In the genomic region with DNA sequence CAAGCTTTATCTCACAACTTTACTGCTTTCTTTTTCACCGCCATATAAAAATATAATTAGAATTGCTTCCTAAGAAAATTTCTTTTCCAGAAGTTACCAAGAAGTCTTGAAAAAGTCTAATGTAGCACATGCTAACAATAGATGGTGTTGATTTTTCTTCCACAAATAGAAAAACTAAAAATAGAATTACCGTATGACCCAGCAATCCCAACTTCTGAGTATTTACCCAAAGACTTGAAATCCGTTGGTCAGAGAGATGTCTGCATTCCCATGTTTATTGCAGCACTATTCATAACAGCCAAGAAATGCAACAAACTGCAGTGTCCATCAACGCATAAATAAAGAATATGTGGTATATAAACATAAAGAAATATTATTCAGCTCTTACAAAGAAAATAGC, we compare ENCODE assay signal across 29 cellular contexts. TPM values are rescaled to one million over a fixed set of nuclear protein-coding genes. Genes with fewer than 3 reads are reported as not detected.
DNase-seq lines count a peak whose midpoint lies in the region; TF ChIP-seq lines count a peak whose summit lies in the region.
"Had no signal": no experiment of that assay in that cellular context is flagged by ENCODE, and none has a peak within 500 bp of the region (broad histone marks: within the 10 kb centered on the region; RNA-seq: fewer than 3 reads in every experiment).

No MANE protein-coding gene starts in this region.

- H3K4me1 ChIP-seq in ascending aorta (peaks cover 3 to 10% of the 10 kb centered on the region in 2 donors), testis (no peaks in the 10 kb centered on the region)
- H3K4me1 ChIP-seq in CD8-positive, alpha-beta memory T cell (ENCODE audit: insufficient read depth, low read length) = no peaks in the 10 kb centered on the region
- H3K4me1 ChIP-seq: Caco-2, SJCRH30 had no signal

- 74 to 75% methylated on average over 4 of the region's 4 CpGs for WGBS in testis, 2 donors

- no peaks in the 10 kb centered on the region for H3K4me1 Mint-ChIP-seq in CD8-positive, alpha-beta memory T cell
- H3K4me1 Mint-ChIP-seq: CD4-positive, alpha-beta memory T cell had no signal

- POLR2A ChIA-PET in CD8-positive, alpha-beta memory T cell (lab: Charles Lee) = no interaction called here

- H3K36me3 Mint-ChIP-seq in CD8-positive, alpha-beta memory T cell = peaks cover 0 to 4% (median 0%) of the 10 kb centered on the region in 3 donors
- H3K36me3 Mint-ChIP-seq: CD4-positive, alpha-beta memory T cell had no signal

- intact Hi-C loops in ascending aorta (cut with DNase I) (loop anchor here (2.0 kb wide), 2 partner anchors 16 to 44 kb away; no protein-coding TSS in a partner anchor), testis (cut with DNase I; ENCODE audit: low total_unique reads) (no loop called here)

- H3K27ac ChIP-seq in ascending aorta = peak overlapping the region; percentile 88 to 95
- H3K27ac ChIP-seq in testis = peak overlapping the region; percentile 48 to 76
- H3K27ac ChIP-seq in CD8-positive, alpha-beta memory T cell (ENCODE audit: low read depth, low read length) = no peak overlapping the region
- H3K27ac ChIP-seq: GM23248, SJCRH30 had no signal

- DNase-seq in AG08396 (ENCODE audit: low spot score) (peak; percentile 13), ascending aorta (ENCODE audit: low spot score in 2 of 2) (no peak), fibroblast of villous mesenchyme (ENCODE audit: low read depth) (peak; percentile 9), testis (no peak), islet precursor cell (no peak), NCI-H1694 (lab: John Stamatoyannopoulos, UW) (no peak)
- no peak for DNase-seq in stimulated activated CD4-positive, alpha-beta T cell treated with anti-CD3 and anti-CD28 coated beads, Interleukin-2, amount 100 ng/mL, for 48 hours
- DNase-seq in CD8-positive, alpha-beta memory T cell = no peak
- DNase-seq: C1 segment of cervical spinal cord; Caco-2; CD4-positive, alpha-beta memory T cell; DMS 273 treated with DMSO at 0.1 percent for 48 hours; DMS79 treated with DMSO at 0.1 percent for 48 hours; GM23248; H7; Kasumi-1; MV-4-11; NCI-H1105; NCI-H1436 treated with DMSO at 0.1 percent for 48 hours; NCI-H1930; NCI-H446 treated with DMSO at 0.1 percent for 48 hours; NCI-H526; NCI-H82; NK-92 treated with Interleukin-12 subunit alpha and Interleukin-12 subunit beta, amount 100 ng/mL, for 24 hours; PC-3; SJCRH30 had no signal

- H3K27me3 Mint-ChIP-seq in CD8-positive, alpha-beta memory T cell = peaks cover 1 to 3% of the 10 kb centered on the region in 2 donors
- H3K27me3 Mint-ChIP-seq: CD4-positive, alpha-beta memory T cell had no signal

- H3K9me3 ChIP-seq in ascending aorta (peaks cover 0 to 16% of the 10 kb centered on the region in 2 donors), testis (no peaks in the 10 kb centered on the region)
- H3K9me3 ChIP-seq in CD8-positive, alpha-beta memory T cell (ENCODE audit: low read length) = no peaks in the 10 kb centered on the region
- H3K9me3 ChIP-seq: Caco-2, SJCRH30 had no signal

- TF ChIP-seq POLR2A in testis (IDR thresholded peaks at IDR 0.05) = no peak

- no peaks in the 10 kb centered on the region for H3K36me3 ChIP-seq in ascending aorta
- no peaks in the 10 kb centered on the region for H3K36me3 ChIP-seq in testis (ENCODE audit: low read depth, missing control alignments)
- no peaks in the 10 kb centered on the region for H3K36me3 ChIP-seq in CD8-positive, alpha-beta memory T cell (ENCODE audit: insufficient read depth, low read length)
- H3K36me3 ChIP-seq: SJCRH30 had no signal

- H3K4me3 ChIP-seq in ascending aorta (no peak overlapping the region), fibroblast of villous mesenchyme (ENCODE audit: low read depth, low read length) (no peak overlapping the region), testis (no peak overlapping the region)
- no peak overlapping the region for H3K4me3 ChIP-seq in CD8-positive, alpha-beta memory T cell (ENCODE audit: low read length)
- H3K4me3 ChIP-seq: GM23248, K562, SJCRH30 had no signal

- peaks cover 0 to 8% (median 0%) of the 10 kb centered on the region in 5 donors for H3K9me3 Mint-ChIP-seq in CD8-positive, alpha-beta memory T cell

- no peaks in the 10 kb centered on the region for H3K27me3 ChIP-seq in ascending aorta
- no peaks in the 10 kb centered on the region for H3K27me3 ChIP-seq in testis
- H3K27me3 ChIP-seq in CD8-positive, alpha-beta memory T cell (ENCODE audit: insufficient read depth, low read length, poor library complexity, severe bottlenecking) = no peaks in the 10 kb centered on the region
- H3K27me3 ChIP-seq: SJCRH30 had no signal

- no peak overlapping the region for H3K27ac Mint-ChIP-seq in CD8-positive, alpha-beta memory T cell
- H3K27ac Mint-ChIP-seq: CD4-positive, alpha-beta memory T cell had no signal

- CTCF ChIA-PET in CD8-positive, alpha-beta memory T cell (lab: Charles Lee) = no interaction called here

- TF ChIP-seq CTCF in ascending aorta (IDR thresholded peaks at IDR 0.05) (no peak), fibroblast of villous mesenchyme (IDR thresholded peaks at IDR 0.05; ENCODE audit: insufficient read depth, low read depth, low read length) (no peak), testis (IDR thresholded peaks at IDR 0.05) (no peak)

- no peak overlapping the region for H3K4me3 Mint-ChIP-seq in CD8-positive, alpha-beta memory T cell
- H3K4me3 Mint-ChIP-seq: CD4-positive, alpha-beta memory T cell had no signal

RNA-seq across cellular contexts. Expression of a gene that starts 17.8 kb away (rescaled TPM):
- total RNA-seq in ascending aorta (31.4 TPM), fibroblast of villous mesenchyme (0.86 and 4.2 TPM in 2 replicates), testis (10 to 100 TPM in 1 of 2 donors, 1 to 10 TPM in 1; 9.4 to 12.3 TPM)
- polyA plus RNA-seq in testis (ENCODE audit: insufficient read depth, low read depth, low replicate concordance) = 14.1 TPM
- not detected for total RNA-seq in CD8-positive, alpha-beta memory T cell
- not detected for polyA plus RNA-seq in CD8-positive, alpha-beta memory T cell
- total RNA-seq: CD4-positive, alpha-beta memory T cell; HepG2; K562; MCF 10A had no signal
- polyA plus RNA-seq: CD4-positive, alpha-beta memory T cell; HepG2; K562 had no signal

Comparison
In these comparisons a context has a peak if more than half of its experiments do, and no peak if none do; other contexts are left out.
1. DNase-seq: peak in AG08396 (single experiment) and fibroblast of villous mesenchyme (single experiment); none in ascending aorta (0 of 2), testis (single experiment), stimulated activated CD4-positive, alpha-beta T cell treated with anti-CD3 and anti-CD28 coated beads, Interleukin-2, amount 100 ng/mL, for 48 hours (0 of 2), islet precursor cell (single experiment), CD8-positive, alpha-beta memory T cell (0 of 5) and NCI-H1694 (single experiment).